25 cellular contexts compared by ENCODE assay signal in genomic region chr18:11661430-11661829, GRCh38. TPM values are rescaled to one million over a fixed set of nuclear protein-coding genes. Genes with fewer than 3 reads are reported as not detected.
"Had no signal": no experiment of that assay in that cellular context is flagged by ENCODE, and none has a peak within 500 bp of the region (broad histone marks: within the 10 kb centered on the region; RNA-seq: fewer than 3 reads in every experiment).

No MANE protein-coding gene starts in this region.

- H3K4me1 Mint-ChIP-seq: activated B cell treated with CpG ODN at 0.5 μM for 24 hours, T-cell had no signal

- H3K27me3 ChIP-seq: transverse colon had no signal

- H3K9me3 Mint-ChIP-seq: activated B cell treated with CpG ODN at 0.5 μM for 24 hours; activated CD8-positive, alpha-beta T cell treated with anti-CD3 and anti-CD28 coated beads for 36 hours; activated naive CD4-positive, alpha-beta T cell treated with anti-CD3 and anti-CD28 coated beads for 36 hours; activated T-cell treated with anti-CD3 and anti-CD28 coated beads, Interleukin-2, amount 50 U/mL, for 4 hours; effector memory CD8-positive, alpha-beta T cell; neural crest cell; stimulated activated naive CD8-positive, alpha-beta T cell treated with anti-CD3 and anti-CD28 coated beads, Interleukin-15, Interleukin-2, amounts not matched to agents 100 ng/mL and 50 ng/mL, for 24 hours; T-cell had no signal

- H3K4me3 ChIP-seq: left ventricle myocardium inferior, suprapubic skin, transverse colon had no signal

- H3K27ac ChIP-seq: epithelial cell of prostate, left ventricle myocardium inferior, suprapubic skin, transverse colon had no signal

- H3K27ac Mint-ChIP-seq: activated B cell treated with CpG ODN at 0.5 μM for 24 hours; activated CD8-positive, alpha-beta T cell treated with anti-CD3 and anti-CD28 coated beads for 36 hours; activated naive CD4-positive, alpha-beta T cell treated with anti-CD3 and anti-CD28 coated beads for 36 hours; effector memory CD8-positive, alpha-beta T cell; progenitor cell of endocrine pancreas; stimulated activated naive CD8-positive, alpha-beta T cell treated with anti-CD3 and anti-CD28 coated beads, Interleukin-15, Interleukin-2, amounts not matched to agents 100 ng/mL and 50 ng/mL, for 24 hours; T-cell had no signal

- DNase-seq: activated B cell treated with CpG ODN at 0.5 μM for 24 hours; activated CD4-positive, alpha-beta T cell treated with anti-CD3 and anti-CD28 coated beads for 4 hours; activated CD8-positive, alpha-beta memory T cell treated with anti-CD3 and anti-CD28 coated beads, Interleukin-2, amount 50 U/mL, for 4 hours; activated CD8-positive, alpha-beta T cell treated with anti-CD3 and anti-CD28 coated beads for 36 hours; activated naive CD4-positive, alpha-beta T cell treated with anti-CD3 and anti-CD28 coated beads for 36 hours; activated T-cell treated with anti-CD3 and anti-CD28 coated beads, Interleukin-2, amount 50 U/mL, for 4 hours; anterior cingulate cortex; effector memory CD8-positive, alpha-beta T cell; kidney glomerular epithelial cell; left ventricle myocardium inferior; stimulated activated CD4-positive, alpha-beta T cell treated with anti-CD3 and anti-CD28 coated beads, Interleukin-12 subunit alpha, Interleukin-12 subunit beta, amount 100 ng/mL, for 4 hours; T-cell; transverse colon had no signal

- FAIRE-seq: frontal cortex had no signal

- H3K36me3 Mint-ChIP-seq: T-cell had no signal

- H3K36me3 ChIP-seq: left ventricle myocardium inferior, suprapubic skin, transverse colon had no signal

- H3K4me3 Mint-ChIP-seq: activated B cell treated with CpG ODN at 0.5 μM for 24 hours; activated CD8-positive, alpha-beta T cell treated with anti-CD3 and anti-CD28 coated beads for 36 hours; activated naive CD4-positive, alpha-beta T cell treated with anti-CD3 and anti-CD28 coated beads for 36 hours; activated T-cell treated with anti-CD3 and anti-CD28 coated beads, Interleukin-2, amount 50 U/mL, for 4 hours; effector memory CD8-positive, alpha-beta T cell; neural crest cell; stimulated activated naive CD8-positive, alpha-beta T cell treated with anti-CD3 and anti-CD28 coated beads, Interleukin-15, Interleukin-2, amounts not matched to agents 100 ng/mL and 50 ng/mL, for 24 hours; T-cell had no signal

- ATAC-seq: activated CD8-positive, alpha-beta T cell treated with anti-CD3 and anti-CD28 coated beads for 36 hours; activated T-cell treated with anti-CD3 and anti-CD28 coated beads, Interleukin-2, amount 50 U/mL, for 4 hours; effector memory CD8-positive, alpha-beta T cell; SK-N-SH treated with all-trans-retinoic acid at 6 μM for 48 hours; T-cell had no signal

RNA-seq across cellular contexts. Expression of gene GNAL, which starts 27.6 kb away (rescaled TPM):
- total RNA-seq: activated B cell treated with CpG ODN at 0.5 μM for 24 hours had no signal

RNA-seq across cellular contexts. Expression of gene SLC35G4, which starts 52.0 kb away (rescaled TPM):
- total RNA-seq: activated B cell treated with CpG ODN at 0.5 μM for 24 hours; activated CD8-positive, alpha-beta T cell treated with anti-CD3 and anti-CD28 coated beads for 36 hours; activated naive CD4-positive, alpha-beta T cell treated with anti-CD3 and anti-CD28 coated beads for 36 hours; activated T-cell treated with anti-CD3 and anti-CD28 coated beads, Interleukin-2, amount 50 U/mL, for 4 hours; cerebellum; dermis microvascular lymphatic vessel endothelial cell; fibroblast of lung; frontal cortex; left ventricle myocardium inferior; myocyte; neural crest cell; osteoblast; progenitor cell of endocrine pancreas; suprapubic skin; T-cell; transverse colon had no signal
